In the genomic region with DNA sequence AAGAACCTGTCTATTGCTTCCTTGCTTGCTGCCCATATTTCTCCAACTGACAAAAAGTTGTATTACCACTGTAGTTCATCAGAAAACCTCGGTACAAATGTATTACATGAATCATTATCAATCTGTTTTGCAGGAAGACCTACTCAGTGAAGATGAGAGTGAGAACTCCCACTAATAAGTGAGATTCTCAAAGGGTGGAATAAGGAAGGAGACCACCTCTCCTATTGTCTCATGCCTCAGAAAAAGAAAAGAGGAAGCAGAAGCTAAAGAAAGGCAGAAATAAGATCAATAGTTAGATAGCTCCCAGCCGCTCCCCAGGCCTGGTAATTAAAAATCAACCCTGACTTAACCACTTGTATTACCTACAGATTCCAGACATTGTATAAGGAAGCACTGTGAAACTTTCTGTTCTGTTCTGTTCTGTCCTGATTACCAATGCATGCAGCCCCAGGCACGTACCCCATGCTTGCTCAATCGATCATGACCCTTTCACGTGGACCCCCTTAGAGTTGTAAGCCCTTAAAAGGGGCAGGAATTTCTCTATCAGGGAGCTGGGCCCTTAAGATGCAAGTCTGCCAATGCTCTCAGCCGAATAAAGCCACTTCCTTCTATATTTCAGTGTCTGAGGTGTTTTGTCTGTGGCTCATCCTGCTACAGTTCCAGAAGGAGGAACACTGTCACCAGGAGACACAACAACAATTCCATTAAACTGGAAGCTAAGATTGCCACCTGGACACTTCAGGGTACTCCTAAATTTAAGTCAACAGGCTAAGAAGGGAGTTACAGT, we compare ENCODE assay signal across 1 cellular context.
TF ChIP-seq lines count a peak whose summit lies in the region.

No MANE protein-coding gene starts in this region.

TF ChIP-seq in K562, 482 proteins besides CTCF, POLR2A, EP300 and RAD21 (continued from another document):
- no peak for TF ChIP-seq ZNF121 (CRISPR knock-in tag; conservative IDR thresholded peaks at IDR 0.05)
- no peak for TF ChIP-seq FOXP1 (CRISPR knock-in tag; IDR thresholded peaks at IDR 0.05)
- no peak for TF ChIP-seq SIN3B (IDR thresholded peaks at IDR 0.05; ENCODE audit: low read depth)
- TF ChIP-seq IFI16 (CRISPR knock-in tag; IDR thresholded peaks at IDR 0.05) = no peak
- TF ChIP-seq CBX3 (IDR thresholded peaks at IDR 0.05; ENCODE audit: borderline replicate concordance in 1 of 2, low read length in 2 of 2) = peak in 1 of 2 experiments; percentile 74; a peak in 2 of 3 replicates
- TF ChIP-seq CREB1 (IDR thresholded peaks at IDR 0.05) = no peak
- TF ChIP-seq CREB1 (CRISPR knock-in tag; IDR thresholded peaks at IDR 0.05) = no peak
- TF ChIP-seq TRIM28 (IDR thresholded peaks at IDR 0.05) = peak; percentile 75; the same call in 1 of the 2 replicates
